Comparison of ENCODE assay signal across 8 cellular contexts in genomic region chr5:142063878-142064331, GRCh38. TPM values are rescaled to one million over a fixed set of nuclear protein-coding genes. Genes with fewer than 3 reads are reported as not detected.
A peak's percentile ranks its signal among the peaks of the same experiment; 100 is the strongest.
DNase-seq lines count a peak whose midpoint lies in the region; ATAC-seq and TF ChIP-seq lines count a peak whose summit lies in the region.

No MANE protein-coding gene starts in this region.

- H3K36me3 Mint-ChIP-seq in MCF 10A (ENCODE audit: insufficient read depth, unreplicated experiment) = no peaks in the 10 kb centered on the region
- H3K36me3 Mint-ChIP-seq in stimulated activated memory B cell treated with anti-CD40 and anti-IgM and Interleukin-4, amounts not matched to agents 10 μg/mL and 1 μg/mL and 100 μg/mL, for 72 hours = no peaks in the 10 kb centered on the region

- H3K9me3 ChIP-seq in breast epithelium (no peaks in the 10 kb centered on the region), body of pancreas (no peaks in the 10 kb centered on the region), smooth muscle cell (replicated peaks; ENCODE audit: low read depth) (no peaks in the 10 kb centered on the region)

- H3K9ac ChIP-seq in smooth muscle cell (ENCODE audit: low read depth) = no peak overlapping the region

- TF ChIP-seq POLR2A in breast epithelium (IDR thresholded peaks at IDR 0.05) (no peak), body of pancreas (IDR thresholded peaks at IDR 0.05) (no peak)

- DNase-seq in breast epithelium (ENCODE audit: low spot score in 2 of 2) (no peak), MCF 10A (ENCODE audit: unreplicated experiment) (no peak), SK-MEL-5 (ENCODE audit: low read depth, low spot score) (peak; percentile 94), body of pancreas (peak; percentile 56 to 71 (median 62)), iPS-NIHi7 (ENCODE audit: extremely low spot score) (peak; percentile 76), smooth muscle cell (lab: John Stamatoyannopoulos, UW; ENCODE audit: unreplicated experiment) (no peak)

- no peaks in the 10 kb centered on the region for H4K20me1 ChIP-seq in smooth muscle cell (ENCODE audit: low read depth)

- H3K4me1 ChIP-seq in breast epithelium (no peaks in the 10 kb centered on the region), body of pancreas (peaks cover 17% of the 10 kb centered on the region), smooth muscle cell (ENCODE audit: low read depth) (peaks cover 11% of the 10 kb centered on the region)

- no peak overlapping the region for H3K4me3 Mint-ChIP-seq in MCF 10A (ENCODE audit: unreplicated experiment)
- H3K4me3 Mint-ChIP-seq in stimulated activated memory B cell treated with anti-CD40 and anti-IgM and Interleukin-4, amounts not matched to agents 10 μg/mL and 1 μg/mL and 100 μg/mL, for 72 hours = no peak overlapping the region

- H3K4me2 ChIP-seq in smooth muscle cell = peak overlapping the region; percentile 74

- H3K36me3 ChIP-seq in breast epithelium = no peaks in the 10 kb centered on the region
- H3K36me3 ChIP-seq in body of pancreas (replicated peaks in 1 of 2; ENCODE audit: insufficient read depth in 1 of 2, low read depth in 2 of 2) = no peaks in the 10 kb centered on the region
- no peaks in the 10 kb centered on the region for H3K36me3 ChIP-seq in smooth muscle cell (ENCODE audit: low read depth)

- H3K27ac ChIP-seq in breast epithelium (no peak overlapping the region), body of pancreas (peak overlapping the region in 3 of 4 donors; percentile 30 to 64 (median 36)), smooth muscle cell (ENCODE audit: low read depth) (no peak overlapping the region)

- no peaks in the 10 kb centered on the region for H3K79me2 ChIP-seq in smooth muscle cell (ENCODE audit: low read depth)

- 35 to 47% methylated on average over 8 to 10 of the region's 10 CpGs for WGBS in body of pancreas, 2 donors
- 36% methylated on average over 10 of the region's 10 CpGs for WGBS in smooth muscle cell (ENCODE audit: low lambda C conversion rate)

- H3K4me1 Mint-ChIP-seq in MCF 10A (ENCODE audit: insufficient read depth, unreplicated experiment) = peaks cover 6% of the 10 kb centered on the region
- H3K4me1 Mint-ChIP-seq in stimulated activated memory B cell treated with anti-CD40 and anti-IgM and Interleukin-4, amounts not matched to agents 10 μg/mL and 1 μg/mL and 100 μg/mL, for 72 hours = peaks cover 7% of the 10 kb centered on the region

- peak overlapping the region; percentile 32 for H2AFZ ChIP-seq in smooth muscle cell (ENCODE audit: low read depth)

- BruUV-seq in MCF 10A (replicated peaks; lab: Mats Ljungman, UMichigan) = no TSS peak

- H3K4me3 ChIP-seq in breast epithelium (peak overlapping the region in 2 of 3 donors; percentile 14 to 47), body of pancreas (no peak overlapping the region), smooth muscle cell (peak overlapping the region; percentile 14)

- H3K27me3 Mint-ChIP-seq in MCF 10A (ENCODE audit: insufficient read depth, unreplicated experiment) = peaks cover 16% of the 10 kb centered on the region
- H3K27me3 Mint-ChIP-seq in stimulated activated memory B cell treated with anti-CD40 and anti-IgM and Interleukin-4, amounts not matched to agents 10 μg/mL and 1 μg/mL and 100 μg/mL, for 72 hours = peaks cover 43% of the 10 kb centered on the region

- TF ChIP-seq CTCF in breast epithelium (IDR thresholded peaks at IDR 0.05) = no peak
- no peak for TF ChIP-seq CTCF in MCF 10A (IDR thresholded peaks at IDR 0.05; ENCODE audit: unreplicated experiment)
- no peak for TF ChIP-seq CTCF in body of pancreas (IDR thresholded peaks at IDR 0.05)
- TF ChIP-seq CTCF in smooth muscle cell (IDR thresholded peaks at IDR 0.05; ENCODE audit: borderline replicate concordance, insufficient read depth, poor library complexity, severe bottlenecking) = no peak

- no peaks in the 10 kb centered on the region for H3F3A ChIP-seq in smooth muscle cell (ENCODE audit: low read depth)

- in situ Hi-C loops in SK-MEL-5 (cut with HindIII; ENCODE audit: low pct_unique_long_range_greater_than_20kb, low sequenced_read_pairs) = no loop called here

- intact Hi-C loops in breast epithelium (cut with DNase I; ENCODE audit: low total_unique reads) = no loop called here
- intact Hi-C loops in MCF 10A (cut with micrococcal nuclease) = no loop called here
- intact Hi-C loops in body of pancreas (cut with DNase I) = no loop called here

- CTCF ChIA-PET in MCF 10A (lab: Yijun Ruan, JAX) = no interaction called here

- POLR2A ChIA-PET in MCF 10A (lab: Yijun Ruan, JAX) = interaction anchor here (0.6 to 1.2 kb wide), 3 partner anchors 44 to 501 kb away, joined by 3 read pairs; no protein-coding TSS in a partner anchor

- H3K27me3 ChIP-seq in breast epithelium (no peaks in the 10 kb centered on the region), body of pancreas (no peaks in the 10 kb centered on the region), smooth muscle cell (ENCODE audit: low read depth) (no peaks in the 10 kb centered on the region)

- H3K27ac Mint-ChIP-seq in MCF 10A (ENCODE audit: low read depth, unreplicated experiment) = no peak overlapping the region
- no peak overlapping the region for H3K27ac Mint-ChIP-seq in stimulated activated memory B cell treated with anti-CD40 and anti-IgM and Interleukin-4, amounts not matched to agents 10 μg/mL and 1 μg/mL and 100 μg/mL, for 72 hours

- no peaks in the 10 kb centered on the region for H3K9me3 Mint-ChIP-seq in MCF 10A (ENCODE audit: unreplicated experiment)
- no peaks in the 10 kb centered on the region for H3K9me3 Mint-ChIP-seq in stimulated activated memory B cell treated with anti-CD40 and anti-IgM and Interleukin-4, amounts not matched to agents 10 μg/mL and 1 μg/mL and 100 μg/mL, for 72 hours

- peak; percentile 81 for ATAC-seq in body of pancreas
- no peak for ATAC-seq in HG03460 (IDR thresholded peaks at IDR 0.05; ENCODE audit: unreplicated experiment)
- no peak for ATAC-seq in stimulated activated memory B cell treated with anti-CD40 and anti-IgM and Interleukin-4, amounts not matched to agents 10 μg/mL and 1 μg/mL and 100 μg/mL, for 72 hours

RNA-seq across cellular contexts. Expression of gene NDFIP1, which starts 44.7 kb away (rescaled TPM):
- total RNA-seq in breast epithelium = 100 to 1,000 TPM; 115 to 135 (median 117) TPM
- total RNA-seq in MCF 10A (2022) = 50.8 and 61.6 TPM in 2 replicates
- total RNA-seq in SK-MEL-5 (2014; rRNA removed; shearing (Covaris generic)) = 38.6 and 41.8 TPM in 2 replicates
- polyA plus RNA-seq in SK-MEL-5 (2015; cell fraction: cytosol; rRNA removed) = 114 and 145 TPM in 2 replicates
- polyA plus RNA-seq in SK-MEL-5 (2015; cell fraction: nucleus; rRNA removed) = 5.0 and 9.2 TPM in 2 replicates
- 10 to 100 TPM; 39.7 to 58.3 TPM for total RNA-seq in body of pancreas
- total RNA-seq in smooth muscle cell = 71.6 and 76.6 TPM in 2 replicates
- 41.6 and 44.5 TPM in 2 replicates for polyA plus RNA-seq in smooth muscle cell

RNA-seq across cellular contexts. Expression of gene GNPDA1, which starts 51.1 kb away (rescaled TPM):
- total RNA-seq in breast epithelium = 10 to 100 TPM; 32.6 to 46.4 (median 38.3) TPM
- total RNA-seq in MCF 10A (2022) = 36.1 and 60.9 TPM in 2 replicates
- total RNA-seq in SK-MEL-5 (2014; rRNA removed; shearing (Covaris generic)) = 206 and 211 TPM in 2 replicates
- 167 and 178 TPM in 2 replicates for polyA plus RNA-seq in SK-MEL-5 (2015; cell fraction: cytosol; rRNA removed)
- polyA plus RNA-seq in SK-MEL-5 (2015; cell fraction: nucleus; rRNA removed) = 153 and 186 TPM in 2 replicates
- total RNA-seq in body of pancreas = 10 to 100 TPM; 11.4 to 42.2 TPM
- total RNA-seq in smooth muscle cell = 20.7 and 29.6 TPM in 2 replicates
- polyA plus RNA-seq in smooth muscle cell = 28.3 and 30.3 TPM in 2 replicates

Comparison
In these comparisons a context has a peak if more than half of its experiments do, and no peak if none do; other contexts are left out.
1. DNase-seq: peak in SK-MEL-5 (single experiment), body of pancreas (4 of 4) and iPS-NIHi7 (single experiment); none in breast epithelium (0 of 2), MCF 10A (single experiment) and smooth muscle cell (single experiment).
2. H3K27ac ChIP-seq: peak in body of pancreas (3 of 4); none in breast epithelium (0 of 2) and smooth muscle cell (single experiment).
3. H3K4me3 ChIP-seq: peak in breast epithelium (2 of 3) and smooth muscle cell (single experiment); none in body of pancreas (0 of 2).